In the genomic region with DNA sequence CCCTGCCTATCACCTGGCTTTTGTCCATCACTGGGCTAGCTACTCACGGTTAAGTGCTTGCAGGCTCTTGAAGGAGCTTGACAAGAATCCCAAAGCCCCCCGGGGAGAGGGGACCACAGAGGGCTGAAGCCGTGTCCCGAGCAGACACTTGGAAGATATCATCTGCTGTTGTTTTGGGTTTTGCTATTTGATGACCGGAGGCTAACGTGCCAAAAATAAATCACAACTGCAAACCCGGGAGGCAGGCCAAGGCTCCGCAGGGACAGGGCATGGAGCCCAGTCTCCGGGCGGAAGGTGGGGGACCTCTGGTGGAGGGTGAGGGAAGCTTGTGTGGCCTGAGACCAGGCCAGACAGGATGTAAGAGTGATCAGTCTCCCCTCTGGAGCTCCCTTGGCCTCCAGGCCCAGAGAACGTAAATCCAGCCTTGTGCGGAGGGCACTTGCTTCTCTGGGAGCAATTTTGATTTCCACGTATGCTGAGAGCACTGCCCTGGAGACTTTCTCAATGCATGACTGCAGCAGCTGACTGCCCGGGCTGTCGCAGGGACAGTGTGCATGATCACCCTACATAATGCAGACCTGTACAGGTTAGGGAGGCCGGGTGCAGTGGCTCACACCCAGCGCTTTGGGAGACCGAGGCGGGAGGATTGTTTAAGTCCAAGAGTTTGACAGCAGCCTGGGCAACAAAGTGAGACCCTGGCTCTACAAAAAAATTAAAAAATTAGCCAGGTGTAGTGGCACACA, we compare ENCODE assay signal across 8 cellular contexts. TPM values are rescaled to one million over a fixed set of nuclear protein-coding genes. Genes with fewer than 3 reads are reported as not detected.
A peak's percentile ranks its signal among the peaks of the same experiment; 100 is the strongest.
DNase-seq lines count a peak whose midpoint lies in the region; ATAC-seq and TF ChIP-seq lines count a peak whose summit lies in the region.

A gene (minus strand): TSS at position 164 of the 743 bp plus-strand sequence. CDS start 4,011 bp downstream, outside the sequence.

- TF ChIP-seq CTCF in astrocyte of the spinal cord (IDR thresholded peaks at IDR 0.05; ENCODE audit: low read depth, low read length) (peak; percentile 77), spleen (IDR thresholded peaks at IDR 0.05 in 8 of 11, conservative IDR thresholded peaks at IDR 0.05 in 3 of 11) (peak in 7 of 11 experiments; percentile 18 to 62 (median 52))

- H3K27ac ChIP-seq in spleen, result peak within 1 kb of the TSS in 5 of 8 donors; percentile 13 to 51 (median 43)

- H3K4me3 ChIP-seq in astrocyte of the spinal cord (ENCODE audit: low read depth, low read length) (no peak within 1 kb of the TSS), spleen (no peak within 1 kb of the TSS)

- 63 to 69% (median 66%) methylated on average over 19 of the region's 19 CpGs for WGBS in spleen, 5 donors

- DNase-seq in COLO668 (lab: John Stamatoyannopoulos, UW; ENCODE audit: unreplicated experiment) (peak; percentile 29), NCI-H1092 (lab: John Stamatoyannopoulos, UW) (peak; percentile 67), astrocyte of the spinal cord (ENCODE audit: low read depth, low spot score) (peak; percentile 91), iPS-NIHi11 (ENCODE audit: low spot score) (peak; percentile 79), spleen (peak; percentile 80), NCI-H2227 treated with DMSO at 0.1 percent for 48 hours (lab: John Stamatoyannopoulos, UW) (no peak)

- ATAC-seq in GM21423 (IDR thresholded peaks at IDR 0.05; ENCODE audit: unreplicated experiment), result no peak
- no peak for ATAC-seq in GM19463 (IDR thresholded peaks at IDR 0.05; ENCODE audit: unreplicated experiment)

- peaks cover 0 to 39% (median 2%) of the 10 kb centered on the region in 6 donors for H3K36me3 ChIP-seq in spleen

- H3K4me1 ChIP-seq in spleen, result peaks cover 3 to 18% (median 10%) of the 10 kb centered on the region in 6 donors

- TF ChIP-seq POLR2A in spleen (IDR thresholded peaks at IDR 0.05), result no peak

- no peaks in the 10 kb centered on the region for H3K27me3 ChIP-seq in spleen (replicated peaks in 1 of 7)

- in situ Hi-C loops in astrocyte of the spinal cord (cut with HindIII; ENCODE audit: low sequenced_read_pairs), result no loop called here

- intact Hi-C loops in spleen (cut with DNase I; ENCODE audit: low total_unique reads), result no loop called here

- no peaks in the 10 kb centered on the region for H3K9me3 ChIP-seq in spleen

RNA-seq across cellular contexts. Expression of the gene that starts here (rescaled TPM):
- 1 to 10 TPM in 6 of 7 donors, not detected in 1; 1.0 to 3.4 (median 1.8) TPM for total RNA-seq in spleen
- 1 to 10 TPM in 1 of 3 donors, under 1 TPM in 2; 0.86 to 1.2 (median 0.93) TPM for polyA plus RNA-seq in spleen
